ENCODE assay signal across 11 cellular contexts in the genomic region with DNA sequence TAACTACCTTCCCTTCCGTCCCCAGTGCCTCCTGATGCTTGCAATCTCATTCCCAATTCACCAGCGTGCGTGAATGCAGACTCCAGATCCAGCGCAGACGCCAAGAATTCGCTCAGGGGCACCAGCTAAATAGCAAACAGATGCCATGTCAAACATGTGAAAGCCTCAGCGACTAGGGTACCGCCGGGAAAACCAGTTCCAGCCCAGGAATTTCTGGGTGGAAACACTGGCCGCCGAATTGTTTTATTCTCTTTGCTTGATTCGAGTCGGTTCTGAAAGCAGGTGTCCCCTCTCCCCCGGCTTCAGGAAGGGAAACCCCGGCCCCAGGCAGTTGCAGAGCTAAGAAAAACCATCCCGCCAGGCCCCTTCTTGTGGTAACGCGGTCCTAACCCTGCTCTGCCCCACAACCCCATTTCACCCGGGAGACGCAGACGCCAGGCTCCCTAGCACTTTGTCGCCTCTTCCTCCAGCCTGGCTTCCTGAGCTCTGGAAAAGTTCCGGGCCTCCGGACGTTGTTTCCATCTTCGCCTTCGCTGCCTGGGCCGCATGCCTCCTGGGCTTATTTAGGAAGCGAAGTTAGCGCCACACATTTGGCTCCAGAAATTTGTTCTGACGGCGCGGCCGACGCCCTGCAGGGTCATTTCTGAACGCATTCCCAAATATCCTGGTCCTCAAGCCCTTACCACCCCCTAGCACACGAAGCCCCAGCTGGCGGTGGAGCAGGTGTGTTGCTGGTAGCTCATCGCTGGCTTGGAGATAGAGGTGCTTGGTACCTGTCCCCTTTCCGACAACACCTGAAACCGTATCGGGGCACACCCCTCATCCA. TPM values are rescaled to one million over a fixed set of nuclear protein-coding genes. Genes with fewer than 3 reads are reported as not detected.
DNase-seq lines count a peak whose midpoint lies in the region; ATAC-seq and TF ChIP-seq lines count a peak whose summit lies in the region.
"Had no signal": no experiment of that assay in that cellular context is flagged by ENCODE, and none has a peak within 500 bp of the region (broad histone marks: within the 10 kb centered on the region; RNA-seq: fewer than 3 reads in every experiment).

No MANE protein-coding gene starts in this region.

- H3K27ac ChIP-seq in WERI-Rb-1: no peak overlapping the region

- peak; percentile 48 for DNase-seq in ELR (ENCODE audit: low read depth)
- no peak for DNase-seq in WERI-Rb-1
- peak; percentile 33 for DNase-seq in germinal center (ENCODE audit: low spot score)
- peak; percentile 70 for DNase-seq in retina
- DNase-seq in middle frontal gyrus (ENCODE audit: extremely low spot score, low spot score): no peak
- no peak for DNase-seq in NCI-H1092 (lab: John Stamatoyannopoulos, UW)
- DNase-seq: caudate nucleus, NCI-H774 had no signal

- ATAC-seq in esophagus mucosa (no peak), GM18868 (IDR thresholded peaks at IDR 0.05; ENCODE audit: unreplicated experiment) (no peak)

- no peaks in the 10 kb centered on the region for H3K9me3 ChIP-seq in WERI-Rb-1 (ENCODE audit: severe bottlenecking)

- H3K36me3 ChIP-seq in WERI-Rb-1: no peaks in the 10 kb centered on the region

- peaks cover 2% of the 10 kb centered on the region for H3K27me3 ChIP-seq in WERI-Rb-1 (ENCODE audit: insufficient read depth, low read depth, severe bottlenecking)

- H3K4me3 ChIP-seq in WERI-Rb-1 (ENCODE audit: low read depth, low read length): peak overlapping the region; percentile 40

- no peak for TF ChIP-seq CTCF in WERI-Rb-1 (IDR thresholded peaks at IDR 0.05; ENCODE audit: low read depth, low read length)

RNA-seq across cellular contexts. Expression of a gene that starts 0.6 kb away (rescaled TPM):
- total RNA-seq in esophagus mucosa: 0.08 TPM
- total RNA-seq: H4 had no signal

Comparison
In these comparisons a context has a peak if more than half of its experiments do, and no peak if none do; other contexts are left out.
1. DNase-seq: peak in ELR (single experiment), germinal center (single experiment) and retina (single experiment); none in WERI-Rb-1 (single experiment), middle frontal gyrus (single experiment) and NCI-H1092 (single experiment).